In the genomic region with DNA sequence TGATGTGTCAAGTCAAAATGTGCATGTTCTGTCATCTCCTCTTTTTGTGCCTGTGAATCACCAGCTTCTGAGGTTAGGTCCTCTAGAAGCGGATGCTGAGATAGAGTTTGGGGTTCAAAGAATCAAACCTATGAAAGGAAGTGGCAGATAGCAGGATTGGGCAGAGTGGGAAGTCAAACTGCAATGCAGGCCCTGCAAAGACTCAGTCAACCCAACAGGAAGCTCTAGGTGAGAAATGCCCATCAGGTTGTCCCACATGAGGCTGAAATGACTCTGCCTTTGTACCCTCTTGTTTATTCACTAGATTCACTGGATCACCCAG, we compare ENCODE assay signal across 7 cellular contexts. TPM values are rescaled to one million over a fixed set of nuclear protein-coding genes. Genes with fewer than 3 reads are reported as not detected.
A peak's percentile ranks its signal among the peaks of the same experiment; 100 is the strongest.
DNase-seq lines count a peak whose midpoint lies in the region; ATAC-seq and TF ChIP-seq lines count a peak whose summit lies in the region.

No MANE protein-coding gene starts in this region.

- no peak overlapping the region for H3K4me3 Mint-ChIP-seq in WTC11
- H3K4me3 Mint-ChIP-seq in effector memory CD8-positive, alpha-beta T cell, result peak overlapping the region; percentile 54 to 62
- peak overlapping the region; percentile 68 for H3K4me3 Mint-ChIP-seq in stimulated activated effector memory CD8-positive, alpha-beta T cell treated with anti-CD3 and anti-CD28 coated beads, Interleukin-12 subunit alpha, Interleukin-12 subunit beta, amount 100 ng/mL, for 72 hours

- H3K4me1 Mint-ChIP-seq in WTC11, result peaks cover 6% of the 10 kb centered on the region
- H3K4me1 Mint-ChIP-seq in effector memory CD8-positive, alpha-beta T cell (ENCODE audit: low read depth in 2 of 2), result peaks cover 28 to 47% of the 10 kb centered on the region in 2 donors
- H3K4me1 Mint-ChIP-seq in stimulated activated effector memory CD8-positive, alpha-beta T cell treated with anti-CD3 and anti-CD28 coated beads, Interleukin-12 subunit alpha, Interleukin-12 subunit beta, amount 100 ng/mL, for 72 hours, result peaks cover 42% of the 10 kb centered on the region

- TF ChIP-seq CTCF in WTC11 (IDR thresholded peaks at IDR 0.05), result no peak

- H3K36me3 Mint-ChIP-seq in WTC11, result no peaks in the 10 kb centered on the region
- peaks cover 15% of the 10 kb centered on the region for H3K36me3 Mint-ChIP-seq in effector memory CD8-positive, alpha-beta T cell (ENCODE audit: insufficient read depth)
- H3K36me3 Mint-ChIP-seq in stimulated activated effector memory CD8-positive, alpha-beta T cell treated with anti-CD3 and anti-CD28 coated beads, Interleukin-12 subunit alpha, Interleukin-12 subunit beta, amount 100 ng/mL, for 72 hours, result peaks cover 9% of the 10 kb centered on the region

- H3K9me3 Mint-ChIP-seq in WTC11, result no peaks in the 10 kb centered on the region
- H3K9me3 Mint-ChIP-seq in effector memory CD8-positive, alpha-beta T cell, result no peaks in the 10 kb centered on the region
- peaks cover 4% of the 10 kb centered on the region for H3K9me3 Mint-ChIP-seq in stimulated activated effector memory CD8-positive, alpha-beta T cell treated with anti-CD3 and anti-CD28 coated beads, Interleukin-12 subunit alpha, Interleukin-12 subunit beta, amount 100 ng/mL, for 72 hours

- H3K27me3 Mint-ChIP-seq in WTC11 (ENCODE audit: low read depth), result no peaks in the 10 kb centered on the region
- H3K27me3 Mint-ChIP-seq in effector memory CD8-positive, alpha-beta T cell, result no peaks in the 10 kb centered on the region

- POLR2A ChIA-PET in WTC11 (lab: Charles Lee), result no interaction called here

- peak overlapping the region; percentile 50; the same call in 1 of the 2 replicates for H3K27ac Mint-ChIP-seq in WTC11
- peak overlapping the region; percentile 98 for H3K27ac Mint-ChIP-seq in effector memory CD8-positive, alpha-beta T cell
- peak overlapping the region; percentile 99 for H3K27ac Mint-ChIP-seq in stimulated activated effector memory CD8-positive, alpha-beta T cell treated with anti-CD3 and anti-CD28 coated beads, Interleukin-12 subunit alpha, Interleukin-12 subunit beta, amount 100 ng/mL, for 72 hours

- ATAC-seq in HG02885 (IDR thresholded peaks at IDR 0.05; ENCODE audit: poor library complexity, unreplicated experiment) (peak; percentile 74), WTC11 (no peak), HG02973 (IDR thresholded peaks at IDR 0.05; ENCODE audit: unreplicated experiment) (no peak)
- ATAC-seq in effector memory CD8-positive, alpha-beta T cell (replicated peaks), result peak; percentile 87
- peak; percentile 96 for ATAC-seq in stimulated activated effector memory CD8-positive, alpha-beta T cell treated with anti-CD3 and anti-CD28 coated beads, Interleukin-12 subunit alpha, Interleukin-12 subunit beta, amount 100 ng/mL, for 72 hours

- CTCF ChIA-PET in WTC11 (lab: Charles Lee), result no interaction called here

- DNase-seq in WTC11 (ENCODE audit: low spot score) (no peak), mesenteric fat pad (ENCODE audit: low spot score) (no peak), NCI-H1930 (lab: John Stamatoyannopoulos, UW) (no peak)
- peak; percentile 43 to 49 (median 48) for DNase-seq in effector memory CD8-positive, alpha-beta T cell
- peak; percentile 39 to 86 for DNase-seq in stimulated activated effector memory CD8-positive, alpha-beta T cell treated with anti-CD3 and anti-CD28 coated beads, Interleukin-12 subunit alpha, Interleukin-12 subunit beta, amount 100 ng/mL, for 72 hours (ENCODE audit: low spot score in 2 of 2)

TF ChIP-seq in WTC11, 78 proteins besides CTCF, POLR2A, EP300 and RAD21:
- TF ChIP-seq ZNF121 (CRISPR knock-in tag; IDR thresholded peaks at IDR 0.05) (no peak), ZBTB21 (CRISPR knock-in tag; IDR thresholded peaks at IDR 0.05; ENCODE audit: borderline replicate concordance) (no peak), RELA (CRISPR knock-in tag; IDR thresholded peaks at IDR 0.05; ENCODE audit: borderline replicate concordance) (no peak), FOXJ3 (CRISPR knock-in tag; IDR thresholded peaks at IDR 0.05; ENCODE audit: borderline replicate concordance) (no peak), JUN (CRISPR knock-in tag; IDR thresholded peaks at IDR 0.05) (no peak), GTF2I (CRISPR knock-in tag; conservative IDR thresholded peaks at IDR 0.05) (no peak), ESRRA (CRISPR knock-in tag; IDR thresholded peaks at IDR 0.05; ENCODE audit: borderline replicate concordance) (no peak), OVOL2 (CRISPR knock-in tag; IDR thresholded peaks at IDR 0.05; ENCODE audit: borderline replicate concordance) (no peak), TCF7 (CRISPR knock-in tag; IDR thresholded peaks at IDR 0.05; ENCODE audit: low read depth) (no peak), SMAD3 (CRISPR knock-in tag; IDR thresholded peaks at IDR 0.05; ENCODE audit: borderline replicate concordance) (no peak), ZNF317 (CRISPR knock-in tag; IDR thresholded peaks at IDR 0.05; ENCODE audit: borderline replicate concordance, low read depth) (no peak), ZNF138 (CRISPR knock-in tag; conservative IDR thresholded peaks at IDR 0.05) (no peak), NR1H2 (CRISPR knock-in tag; IDR thresholded peaks at IDR 0.05) (no peak), ZNF671 (CRISPR knock-in tag; IDR thresholded peaks at IDR 0.05) (no peak)
- TF ChIP-seq, protein P1, sequence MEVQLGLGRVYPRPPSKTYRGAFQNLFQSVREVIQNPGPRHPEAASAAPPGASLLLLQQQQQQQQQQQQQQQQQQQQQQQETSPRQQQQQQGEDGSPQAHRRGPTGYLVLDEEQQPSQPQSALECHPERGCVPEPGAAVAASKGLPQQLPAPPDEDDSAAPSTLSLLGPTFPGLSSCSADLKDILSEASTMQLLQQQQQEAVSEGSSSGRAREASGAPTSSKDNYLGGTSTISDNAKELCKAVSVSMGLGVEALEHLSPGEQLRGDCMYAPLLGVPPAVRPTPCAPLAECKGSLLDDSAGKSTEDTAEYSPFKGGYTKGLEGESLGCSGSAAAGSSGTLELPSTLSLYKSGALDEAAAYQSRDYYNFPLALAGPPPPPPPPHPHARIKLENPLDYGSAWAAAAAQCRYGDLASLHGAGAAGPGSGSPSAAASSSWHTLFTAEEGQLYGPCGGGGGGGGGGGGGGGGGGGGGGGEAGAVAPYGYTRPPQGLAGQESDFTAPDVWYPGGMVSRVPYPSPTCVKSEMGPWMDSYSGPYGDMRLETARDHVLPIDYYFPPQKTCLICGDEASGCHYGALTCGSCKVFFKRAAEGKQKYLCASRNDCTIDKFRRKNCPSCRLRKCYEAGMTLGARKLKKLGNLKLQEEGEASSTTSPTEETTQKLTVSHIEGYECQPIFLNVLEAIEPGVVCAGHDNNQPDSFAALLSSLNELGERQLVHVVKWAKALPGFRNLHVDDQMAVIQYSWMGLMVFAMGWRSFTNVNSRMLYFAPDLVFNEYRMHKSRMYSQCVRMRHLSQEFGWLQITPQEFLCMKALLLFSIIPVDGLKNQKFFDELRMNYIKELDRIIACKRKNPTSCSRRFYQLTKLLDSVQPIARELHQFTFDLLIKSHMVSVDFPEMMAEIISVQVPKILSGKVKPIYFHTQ (CRISPR knock-in tag; IDR thresholded peaks at IDR 0.05), result no peak
- TF ChIP-seq, protein P2, sequence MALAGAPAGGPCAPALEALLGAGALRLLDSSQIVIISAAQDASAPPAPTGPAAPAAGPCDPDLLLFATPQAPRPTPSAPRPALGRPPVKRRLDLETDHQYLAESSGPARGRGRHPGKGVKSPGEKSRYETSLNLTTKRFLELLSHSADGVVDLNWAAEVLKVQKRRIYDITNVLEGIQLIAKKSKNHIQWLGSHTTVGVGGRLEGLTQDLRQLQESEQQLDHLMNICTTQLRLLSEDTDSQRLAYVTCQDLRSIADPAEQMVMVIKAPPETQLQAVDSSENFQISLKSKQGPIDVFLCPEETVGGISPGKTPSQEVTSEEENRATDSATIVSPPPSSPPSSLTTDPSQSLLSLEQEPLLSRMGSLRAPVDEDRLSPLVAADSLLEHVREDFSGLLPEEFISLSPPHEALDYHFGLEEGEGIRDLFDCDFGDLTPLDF (CRISPR knock-in tag; IDR thresholded peaks at IDR 0.05), result no peak

RNA-seq across cellular contexts. Expression of a gene that starts 4.5 kb away (rescaled TPM):
- total RNA-seq in WTC11 (2021) (10.9 to 11.3 TPM (median 11.3 TPM) in 3 replicates), mesenteric fat pad (16.8 TPM)

RNA-seq across cellular contexts. Expression of a gene that starts 54.1 kb away (rescaled TPM):
- total RNA-seq in WTC11 (2021) (135 to 156 TPM (median 135 TPM) in 3 replicates), mesenteric fat pad (43.9 TPM)

RNA-seq across cellular contexts. Expression of a gene that starts 59.0 kb away (rescaled TPM):
- total RNA-seq in WTC11 (2021) (19.8 to 22.2 TPM (median 20.8 TPM) in 3 replicates), mesenteric fat pad (20.5 TPM)

Comparison
In these comparisons a context has a peak if more than half of its experiments do, and no peak if none do; other contexts are left out.
1. ATAC-seq: peak in HG02885 (single experiment), effector memory CD8-positive, alpha-beta T cell (single experiment) and stimulated activated effector memory CD8-positive, alpha-beta T cell treated with anti-CD3 and anti-CD28 coated beads, Interleukin-12 subunit alpha, Interleukin-12 subunit beta, amount 100 ng/mL, for 72 hours (single experiment); none in WTC11 (single experiment) and HG02973 (single experiment).
2. DNase-seq: peak in effector memory CD8-positive, alpha-beta T cell (3 of 3) and stimulated activated effector memory CD8-positive, alpha-beta T cell treated with anti-CD3 and anti-CD28 coated beads, Interleukin-12 subunit alpha, Interleukin-12 subunit beta, amount 100 ng/mL, for 72 hours (2 of 2); none in WTC11 (single experiment), mesenteric fat pad (single experiment) and NCI-H1930 (0 of 2).
3. Peak in every context shown above with its lines, with median percentiles within 50 percentile points of each other: H3K27ac Mint-ChIP-seq.